ENCODE assay signal across 27 cellular contexts in genomic region chr22:41674941-41675340, GRCh38. TPM values are rescaled to one million over a fixed set of nuclear protein-coding genes. Genes with fewer than 3 reads are reported as not detected.
DNase-seq lines count a peak whose midpoint lies in the region; ATAC-seq and TF ChIP-seq lines count a peak whose summit lies in the region.
"Had no signal": no experiment of that assay in that cellular context is flagged by ENCODE, and none has a peak within 500 bp of the region (broad histone marks: within the 10 kb centered on the region; RNA-seq: fewer than 3 reads in every experiment).

No MANE protein-coding gene starts in this region.

- no peaks in the 10 kb centered on the region; the same call in 1 of the 2 replicates for H3K27me3 Mint-ChIP-seq in HFFc6 (ENCODE audit: insufficient read depth)
- H3K27me3 Mint-ChIP-seq in central memory CD8-positive, alpha-beta T cell = no peaks in the 10 kb centered on the region
- H3K27me3 Mint-ChIP-seq in naive thymus-derived CD4-positive, alpha-beta T cell = no peaks in the 10 kb centered on the region

- H3K4me3 ChIP-seq in naive thymus-derived CD4-positive, alpha-beta T cell (ENCODE audit: low read length) = no peak overlapping the region
- H3K4me3 ChIP-seq: dorsolateral prefrontal cortex, gastroesophageal sphincter, left lung, pancreas, spleen had no signal

- no peak for ATAC-seq in central memory CD8-positive, alpha-beta T cell (replicated peaks; ENCODE audit: extremely low read depth, poor library complexity, severe bottlenecking)
- ATAC-seq in naive thymus-derived CD4-positive, alpha-beta T cell = no peak
- ATAC-seq in GM21737 (IDR thresholded peaks at IDR 0.05; ENCODE audit: unreplicated experiment) (no peak), HG03045 (IDR thresholded peaks at IDR 0.05; ENCODE audit: unreplicated experiment) (no peak), foreskin keratinocyte (no peak)
- ATAC-seq: gastroesophageal sphincter, left lung, pancreas, WTC11 had no signal

- H3K36me3 Mint-ChIP-seq in HFFc6 (ENCODE audit: low read depth) = peaks cover 31% of the 10 kb centered on the region
- peaks cover 42% of the 10 kb centered on the region for H3K36me3 Mint-ChIP-seq in central memory CD8-positive, alpha-beta T cell (ENCODE audit: insufficient read depth)
- peaks cover 12 to 32% (median 21%) of the 10 kb centered on the region in 5 donors for H3K36me3 Mint-ChIP-seq in naive thymus-derived CD4-positive, alpha-beta T cell

- peak; percentile 33 for DNase-seq in NCI-H2107 treated with DMSO at 0.1 percent for 48 hours (lab: John Stamatoyannopoulos, UW; ENCODE audit: unreplicated experiment)
- DNase-seq in NCI-H2107 (lab: John Stamatoyannopoulos, UW) = no peak
- no peak for DNase-seq in HFFc6
- DNase-seq in central memory CD8-positive, alpha-beta T cell (ENCODE audit: low spot score in 2 of 2) = no peak
- DNase-seq in naive thymus-derived CD4-positive, alpha-beta T cell = no peak
- DNase-seq in foreskin keratinocyte = no peak
- DNase-seq: activated CD8-positive, alpha-beta memory T cell treated with anti-CD3 and anti-CD28 coated beads, Interleukin-2, amount 50 U/mL, for 4 hours; cerebellar nuclear complex; DND-41; dorsolateral prefrontal cortex; HCEC 1CT; hypothalamus; left lung; NCI-H1417 treated with DMSO at 0.1 percent for 48 hours; NCI-H2081; spleen; T1000 had no signal

- no peak overlapping the region for H3K27ac ChIP-seq in naive thymus-derived CD4-positive, alpha-beta T cell (ENCODE audit: low read depth, low read length)
- H3K27ac ChIP-seq in foreskin keratinocyte = no peak overlapping the region
- H3K27ac ChIP-seq: 22Rv1, gastroesophageal sphincter, left lung, pancreas, spleen had no signal

- CTCF ChIA-PET in naive thymus-derived CD4-positive, alpha-beta T cell (lab: Charles Lee) = interaction anchor here (1.1 kb wide), 1 partner anchor 8 kb away, joined by 8 read pairs; no protein-coding TSS in a partner anchor

- no peaks in the 10 kb centered on the region for H3K9me3 ChIP-seq in naive thymus-derived CD4-positive, alpha-beta T cell (ENCODE audit: control insufficient read depth in 2 of 3, low read length in 3 of 3)
- H3K9me3 ChIP-seq: gastroesophageal sphincter, left lung, pancreas, spleen had no signal

- no peak overlapping the region for H3K4me3 Mint-ChIP-seq in HFFc6
- no peak overlapping the region for H3K4me3 Mint-ChIP-seq in central memory CD8-positive, alpha-beta T cell
- no peak overlapping the region for H3K4me3 Mint-ChIP-seq in naive thymus-derived CD4-positive, alpha-beta T cell
- H3K4me3 Mint-ChIP-seq: CD14-positive monocyte, mesothelial cell of epicardium, WTC11 had no signal

- intact Hi-C loops in naive thymus-derived CD4-positive, alpha-beta T cell (cut with micrococcal nuclease) = no loop called here

- peak overlapping the region; percentile 44 for H3K27ac Mint-ChIP-seq in HFFc6
- peak overlapping the region; percentile 44 for H3K27ac Mint-ChIP-seq in central memory CD8-positive, alpha-beta T cell (ENCODE audit: low read depth)
- peak overlapping the region in 5 of 9 donors; percentile 16 to 67 (median 62) for H3K27ac Mint-ChIP-seq in naive thymus-derived CD4-positive, alpha-beta T cell
- H3K27ac Mint-ChIP-seq: activated T-helper 2 cell treated with anti-CD3 and anti-CD28 coated beads, Interferon-gamma antibody, Interleukin-2, Interleukin-4, amounts not matched to agents 10 μg/mL and 5 μg/mL and 100 μg/mL, durations not matched to agents 14 hours and 24 hours and 36 hours; mesothelial cell of epicardium; WTC11 had no signal

- H3K27me3 ChIP-seq in naive thymus-derived CD4-positive, alpha-beta T cell (ENCODE audit: control insufficient read depth in 2 of 2, insufficient read depth in 2 of 2, low read length in 2 of 2) = no peaks in the 10 kb centered on the region
- H3K27me3 ChIP-seq in foreskin keratinocyte = no peaks in the 10 kb centered on the region
- H3K27me3 ChIP-seq: dorsolateral prefrontal cortex, gastroesophageal sphincter, left lung, pancreas, spleen had no signal

- TF ChIP-seq CTCF in HFFc6 (IDR thresholded peaks at IDR 0.05) (no peak), foreskin keratinocyte (conservative IDR thresholded peaks at IDR 0.05) (no peak)

- H3K36me3 ChIP-seq in naive thymus-derived CD4-positive, alpha-beta T cell (ENCODE audit: control insufficient read depth in 2 of 3, insufficient read depth in 3 of 3, low read length in 3 of 3) = peaks cover 8 to 49% (median 17%) of the 10 kb centered on the region in 3 experiments

- POLR2A ChIA-PET in naive thymus-derived CD4-positive, alpha-beta T cell (lab: Charles Lee) = no interaction called here

- no peaks in the 10 kb centered on the region for H3K4me1 ChIP-seq in naive thymus-derived CD4-positive, alpha-beta T cell (ENCODE audit: control insufficient read depth in 2 of 2, insufficient read depth in 2 of 2, low read length in 2 of 2)
- no peaks in the 10 kb centered on the region for H3K4me1 ChIP-seq in foreskin keratinocyte
- H3K4me1 ChIP-seq: gastroesophageal sphincter, left lung, pancreas had no signal

- no peaks in the 10 kb centered on the region for H3K9me3 Mint-ChIP-seq in HFFc6
- no peaks in the 10 kb centered on the region for H3K9me3 Mint-ChIP-seq in central memory CD8-positive, alpha-beta T cell
- no peaks in the 10 kb centered on the region for H3K9me3 Mint-ChIP-seq in naive thymus-derived CD4-positive, alpha-beta T cell
- H3K9me3 Mint-ChIP-seq: activated T-helper 2 cell treated with anti-CD3 and anti-CD28 coated beads, Interferon-gamma antibody, Interleukin-2, Interleukin-4, amounts not matched to agents 10 μg/mL and 5 μg/mL and 100 μg/mL, durations not matched to agents 14 hours and 24 hours and 36 hours; CD14-positive monocyte; mesothelial cell of epicardium; WTC11 had no signal

- peaks cover 32% of the 10 kb centered on the region for H3K4me1 Mint-ChIP-seq in HFFc6 (ENCODE audit: low read depth)
- no peaks in the 10 kb centered on the region for H3K4me1 Mint-ChIP-seq in central memory CD8-positive, alpha-beta T cell
- peaks cover 6 to 34% (median 26%) of the 10 kb centered on the region in 7 donors for H3K4me1 Mint-ChIP-seq in naive thymus-derived CD4-positive, alpha-beta T cell
- H3K4me1 Mint-ChIP-seq: CD14-positive monocyte, mesothelial cell of epicardium, WTC11 had no signal

RNA-seq across cellular contexts. Expression of gene SNU13, which starts 13.7 kb away (rescaled TPM):
- 100 to 1,000 TPM; 208 to 263 (median 234) TPM for total RNA-seq in HFFc6 (2021; fragmentation: NEBNext Ultra II Directional; extraction: Animal tissue kit (Norgen Biotek cat#: 25700))
- total RNA-seq in naive thymus-derived CD4-positive, alpha-beta T cell = 100 to 1,000 TPM; 117 to 180 (median 122) TPM
- 100 to 1,000 TPM; 283 to 295 TPM for polyA plus RNA-seq in naive thymus-derived CD4-positive, alpha-beta T cell
- total RNA-seq in foreskin keratinocyte = 155 and 157 TPM in 2 replicates
- 320 and 338 TPM in 2 replicates for polyA plus RNA-seq in foreskin keratinocyte

RNA-seq across cellular contexts. Expression of gene MEI1, which starts 24.4 kb away (rescaled TPM):
- under 1 TPM in 4 of 6 experiments, not detected in 2; 0.24 to 0.53 (median 0.34) TPM for total RNA-seq in HFFc6 (2021; fragmentation: NEBNext Ultra II Directional; extraction: Animal tissue kit (Norgen Biotek cat#: 25700))
- 10 to 100 TPM; 40.4 to 69.0 (median 61.4) TPM for total RNA-seq in naive thymus-derived CD4-positive, alpha-beta T cell
- polyA plus RNA-seq in naive thymus-derived CD4-positive, alpha-beta T cell = 100 to 1,000 TPM; 105 to 112 TPM
- 0.14 TPM in 1 of 2 replicates, not detected in the other for total RNA-seq in foreskin keratinocyte
- 0.10 and 0.18 TPM in 2 replicates for polyA plus RNA-seq in foreskin keratinocyte
- polyA plus RNA-seq: neural cell had no signal

RNA-seq across cellular contexts. Expression of gene XRCC6, which starts 53.8 kb away (rescaled TPM):
- 100 to 1,000 TPM; 324 to 395 (median 373) TPM for total RNA-seq in HFFc6 (2021; fragmentation: NEBNext Ultra II Directional; extraction: Animal tissue kit (Norgen Biotek cat#: 25700))
- 100 to 1,000 TPM; 139 to 270 (median 160) TPM for total RNA-seq in naive thymus-derived CD4-positive, alpha-beta T cell
- 100 to 1,000 TPM; 458 to 542 TPM for polyA plus RNA-seq in naive thymus-derived CD4-positive, alpha-beta T cell
- 396 and 449 TPM in 2 replicates for total RNA-seq in foreskin keratinocyte
- 342 and 412 TPM in 2 replicates for polyA plus RNA-seq in foreskin keratinocyte

RNA-seq across cellular contexts. Expression of gene DESI1, which starts 54.1 kb away (rescaled TPM):
- 10 to 100 TPM; 41.4 to 53.3 (median 46.1) TPM for total RNA-seq in HFFc6 (2021; fragmentation: NEBNext Ultra II Directional; extraction: Animal tissue kit (Norgen Biotek cat#: 25700))
- total RNA-seq in naive thymus-derived CD4-positive, alpha-beta T cell = 10 to 100 TPM; 17.4 to 45.7 (median 24.5) TPM
- polyA plus RNA-seq in naive thymus-derived CD4-positive, alpha-beta T cell = 10 to 100 TPM; 10.9 to 14.4 TPM
- 34.1 and 35.7 TPM in 2 replicates for total RNA-seq in foreskin keratinocyte
- 50.6 and 56.4 TPM in 2 replicates for polyA plus RNA-seq in foreskin keratinocyte

Comparison
In these comparisons a context has a peak if more than half of its experiments do, and no peak if none do; other contexts are left out.
1. RNA of gene MEI1, which starts 24.4 kb away (total RNA-seq): 40.4 to 69.0 TPM in naive thymus-derived CD4-positive, alpha-beta T cell; 0.24 to 0.53 TPM in HFFc6 and 0.14 TPM in foreskin keratinocyte; every median in the first group is over 10 times any median in the second.
2. Peak in every context shown above with its lines, with median percentiles within 50 percentile points of each other: H3K27ac Mint-ChIP-seq.